Comparison of ENCODE assay signal across 10 cellular contexts in genomic region chr2:171320208-171320621, GRCh38.
A peak's percentile ranks its signal among the peaks of the same experiment; 100 is the strongest.
DNase-seq lines count a peak whose midpoint lies in the region; ATAC-seq, FAIRE-seq and TF ChIP-seq lines count a peak whose summit lies in the region.
"Had no signal": no experiment of that assay in that cellular context is flagged by ENCODE, and none has a peak within 500 bp of the region (broad histone marks: within the 10 kb centered on the region; RNA-seq: fewer than 3 reads in every experiment).

No MANE protein-coding gene starts in this region.

- H3K79me2 ChIP-seq in GM12878 (ENCODE audit: control insufficient read depth, insufficient read depth, low read length), result peaks cover 27% of the 10 kb centered on the region

- peaks cover 83% of the 10 kb centered on the region for H3K4me1 ChIP-seq in GM12878 (ENCODE audit: control insufficient read depth, insufficient read depth, low read length)
- peaks cover 15% of the 10 kb centered on the region for H3K4me1 ChIP-seq in CD8-positive, alpha-beta memory T cell (ENCODE audit: insufficient read depth, low read length)
- no peaks in the 10 kb centered on the region for H3K4me1 ChIP-seq in gastrocnemius medialis

- no peak overlapping the region for H3K4me3 Mint-ChIP-seq in MCF 10A (ENCODE audit: unreplicated experiment)
- H3K4me3 Mint-ChIP-seq in CD8-positive, alpha-beta memory T cell, result peak overlapping the region in 1 of 7 donors; percentile 85

- no peaks in the 10 kb centered on the region for H3K9me3 Mint-ChIP-seq in MCF 10A (ENCODE audit: unreplicated experiment)
- H3K9me3 Mint-ChIP-seq in CD8-positive, alpha-beta memory T cell, result no peaks in the 10 kb centered on the region

- no peak for FAIRE-seq in GM12878 (lab: Jason Lieb, UNC)

- no peak overlapping the region for H3K27ac Mint-ChIP-seq in MCF 10A (ENCODE audit: low read depth, unreplicated experiment)
- H3K27ac Mint-ChIP-seq in CD8-positive, alpha-beta memory T cell, result peak overlapping the region in 2 of 8 donors; percentile 78 to 86

- H3K27me3 Mint-ChIP-seq in MCF 10A (ENCODE audit: insufficient read depth, unreplicated experiment), result no peaks in the 10 kb centered on the region
- no peaks in the 10 kb centered on the region for H3K27me3 Mint-ChIP-seq in CD8-positive, alpha-beta memory T cell

- TF ChIP-seq POLR2A in GM12878 (IDR thresholded peaks at IDR 0.05; ENCODE audit: low read depth, low read length) (peak; percentile 50), gastrocnemius medialis (IDR thresholded peaks at IDR 0.05) (no peak)

- H3K27me3 ChIP-seq in GM12878 (replicated peaks in 1 of 2; ENCODE audit: control insufficient read depth in 2 of 2, insufficient read depth in 2 of 2, low read length in 1 of 2) (no peaks in the 10 kb centered on the region), gastrocnemius medialis (no peaks in the 10 kb centered on the region)
- no peaks in the 10 kb centered on the region for H3K27me3 ChIP-seq in CD8-positive, alpha-beta memory T cell (ENCODE audit: insufficient read depth, low read length, poor library complexity, severe bottlenecking)

- TF ChIP-seq EP300 in GM12878 (IDR thresholded peaks at IDR 0.05; ENCODE audit: borderline replicate concordance in 1 of 2, control insufficient read depth in 1 of 2, low read depth in 2 of 2, low read length in 2 of 2), result peak in 1 of 2 experiments; percentile 12; a peak in 1 of 4 replicates

- H3K4me2 ChIP-seq in GM12878 (ENCODE audit: control insufficient read depth, insufficient read depth), result peak overlapping the region; percentile 62; the same call in 1 of the 2 replicates

- BruUV-seq in GM12878 (replicated peaks; lab: Mats Ljungman, UMichigan) (no TSS peak), MCF 10A (replicated peaks; lab: Mats Ljungman, UMichigan) (no TSS peak)

- intact Hi-C loops in GM12878 (cut with micrococcal nuclease; ENCODE audit: unreplicated experiment), result loop anchor here (1.0 to 10.0 kb wide), 5 partner anchors 15 to 348 kb away; partner anchors contain the start of genes CYBRD1 and METTL8
- intact Hi-C loops in MCF 10A (cut with micrococcal nuclease), result no loop called here
- intact Hi-C loops in gastrocnemius medialis (cut with DNase I; ENCODE audit: low total_unique reads), result no loop called here

- RAD21 ChIA-PET in GM12878 (lab: Charles Lee; ENCODE audit: unreplicated experiment), result interaction anchor here (1.3 to 14.6 kb wide), 18 partner anchors 13 to 164 kb away, joined by 3 to 215 read pairs (median 12); partner anchors contain the start of genes METTL8 and TLK1

- no peaks in the 10 kb centered on the region for H3K9me3 ChIP-seq in GM12878 (replicated peaks; ENCODE audit: control insufficient read depth, insufficient read depth, low read length)
- no peaks in the 10 kb centered on the region for H3K9me3 ChIP-seq in CD8-positive, alpha-beta memory T cell (ENCODE audit: low read length)
- H3K9me3 ChIP-seq in gastrocnemius medialis, result no peaks in the 10 kb centered on the region

- H3K4me3 ChIP-seq in GM12878 (peak overlapping the region; percentile 19; the same call in 1 of the 2 replicates), gastrocnemius medialis (no peak overlapping the region)
- H3K4me3 ChIP-seq in CD8-positive, alpha-beta memory T cell (ENCODE audit: low read length), result no peak overlapping the region

- POLR2A ChIA-PET in GM12878 (lab: Charles Lee) (interaction anchor here (0.5 to 12.0 kb wide), 8 partner anchors 10 to 348 kb away, joined by 3 to 168 read pairs (median 18); partner anchors contain the start of gene TLK1), MCF 10A (lab: Yijun Ruan, JAX) (interaction anchor here (0.7 to 1.1 kb wide), 2 partner anchors 10 to 40 kb away, joined by 3 read pairs; no protein-coding TSS in a partner anchor)
- POLR2A ChIA-PET in CD8-positive, alpha-beta memory T cell (lab: Charles Lee), result no interaction called here

- no peak overlapping the region for H2AFZ ChIP-seq in GM12878 (ENCODE audit: control insufficient read depth, low read depth, low read length)

- H3K36me3 Mint-ChIP-seq in MCF 10A (ENCODE audit: insufficient read depth, unreplicated experiment), result peaks cover 59% of the 10 kb centered on the region
- peaks cover 6 to 14% (median 11%) of the 10 kb centered on the region in 3 donors for H3K36me3 Mint-ChIP-seq in CD8-positive, alpha-beta memory T cell

- SMC1A ChIA-PET in GM12878 (lab: Charles Lee; ENCODE audit: uncharacterized antibody, unreplicated experiment), result interaction anchor here (0.6 to 18.9 kb wide), 24 partner anchors 9 to 233 kb away, joined by 3 to 273 read pairs (median 8); partner anchors contain the start of genes DCAF17, METTL8 and TLK1

- H3K27ac ChIP-seq in GM12878 (ENCODE audit: control insufficient read depth, insufficient read depth), result peak overlapping the region; percentile 100
- H3K27ac ChIP-seq in CD8-positive, alpha-beta memory T cell (ENCODE audit: low read depth, low read length), result no peak overlapping the region
- H3K27ac ChIP-seq in gastrocnemius medialis, result no peak overlapping the region
- H3K27ac ChIP-seq: epithelial cell of prostate had no signal

- no peaks in the 10 kb centered on the region for H3K4me1 Mint-ChIP-seq in MCF 10A (ENCODE audit: insufficient read depth, unreplicated experiment)
- peaks cover 36 to 59% (median 57%) of the 10 kb centered on the region in 3 donors for H3K4me1 Mint-ChIP-seq in CD8-positive, alpha-beta memory T cell

- H4K20me1 ChIP-seq in GM12878 (ENCODE audit: control insufficient read depth, insufficient read depth), result no peaks in the 10 kb centered on the region

- under 1% methylated on average over 5 of the region's 5 CpGs for WGBS in GM12878 (ENCODE audit: insufficient coverage, insufficient replicate concordance, low lambda C conversion rate, missing lambda C conversion rate)

- in situ Hi-C loops in GM12878 (cut with MboI) (loop anchor here (5.0 kb wide), 1 partner anchor 97 kb away; no protein-coding TSS in a partner anchor), gastrocnemius medialis (cut with MboI; ENCODE audit: low sequenced_read_pairs in 4 of 4) (no loop called here)

- TF ChIP-seq CTCF in GM12878 (IDR thresholded peaks at IDR 0.05 in 2 of 3, conservative IDR thresholded peaks at IDR 0.05 in 1 of 3; ENCODE audit: control insufficient read depth in 2 of 3, extremely low read depth in 1 of 3, insufficient read depth in 1 of 3, low read depth in 3 of 3, low read length in 3 of 3) (peak; percentile 29 to 38 (median 36); a peak in 4 of 6 replicates), MCF 10A (IDR thresholded peaks at IDR 0.05; ENCODE audit: unreplicated experiment) (no peak), gastrocnemius medialis (IDR thresholded peaks at IDR 0.05 in 4 of 5, conservative IDR thresholded peaks at IDR 0.05 in 1 of 5) (no peak)

- CTCF ChIA-PET in GM12878 (lab: Yijun Ruan, JAX) (interaction anchor here (0.7 to 11.3 kb wide), 13 partner anchors 12 to 233 kb away, joined by 3 to 110 read pairs (median 5); partner anchors contain the start of gene TLK1), MCF 10A (lab: Yijun Ruan, JAX) (interaction anchor here (0.7 to 1.5 kb wide), 2 partner anchors 96 to 161 kb away, joined by 4 read pairs; no protein-coding TSS in a partner anchor)
- CTCF ChIA-PET in CD8-positive, alpha-beta memory T cell (lab: Charles Lee), result no interaction called here

- H3K9ac ChIP-seq in GM12878 (ENCODE audit: control insufficient read depth, insufficient read depth, low read length), result peak overlapping the region; percentile 89

- TF ChIP-seq RAD21 in GM12878 (IDR thresholded peaks at IDR 0.05; ENCODE audit: insufficient read depth, low read depth, low read length), result peak; percentile 62

- peak; percentile 95 for DNase-seq in GM12878 (ENCODE audit: low read depth, low spot score)
- DNase-seq in HT-29 (ENCODE audit: low spot score), result no peak
- no peak for DNase-seq in MCF 10A (ENCODE audit: unreplicated experiment)
- no peak for DNase-seq in CD8-positive, alpha-beta memory T cell
- DNase-seq in gastrocnemius medialis, result no peak

- peak; percentile 44 for ATAC-seq in GM18498 (IDR thresholded peaks at IDR 0.05; ENCODE audit: unreplicated experiment)
- ATAC-seq in GM19452 (IDR thresholded peaks at IDR 0.05; ENCODE audit: unreplicated experiment), result peak; percentile 28
- ATAC-seq in HG03135 (IDR thresholded peaks at IDR 0.05; ENCODE audit: unreplicated experiment), result peak; percentile 42
- ATAC-seq in GM12878, result peak; percentile 56
- ATAC-seq in gastrocnemius medialis, result no peak
- ATAC-seq: Right ventricle myocardium inferior had no signal

- 0 out of 4 replicates have a peak, but pooled peaks cover 0 to 3% of the 10 kb centered on the region in 2 experiments for H3K36me3 ChIP-seq in GM12878 (ENCODE audit: control insufficient read depth in 2 of 2, insufficient read depth in 2 of 2, low read length in 1 of 2)
- H3K36me3 ChIP-seq in CD8-positive, alpha-beta memory T cell (ENCODE audit: insufficient read depth, low read length), result no peaks in the 10 kb centered on the region
- H3K36me3 ChIP-seq in gastrocnemius medialis, result peaks cover 0 to 7% of the 10 kb centered on the region in 2 donors

TF ChIP-seq in GM12878, 131 proteins besides CTCF, POLR2A, EP300 and RAD21 (continues in another document):
- peak; percentile 61; the same call in 1 of the 2 replicates for TF ChIP-seq MEF2A (IDR thresholded peaks at IDR 0.05; ENCODE audit: insufficient read depth, low read depth, low read length)
- TF ChIP-seq, protein P1, sequence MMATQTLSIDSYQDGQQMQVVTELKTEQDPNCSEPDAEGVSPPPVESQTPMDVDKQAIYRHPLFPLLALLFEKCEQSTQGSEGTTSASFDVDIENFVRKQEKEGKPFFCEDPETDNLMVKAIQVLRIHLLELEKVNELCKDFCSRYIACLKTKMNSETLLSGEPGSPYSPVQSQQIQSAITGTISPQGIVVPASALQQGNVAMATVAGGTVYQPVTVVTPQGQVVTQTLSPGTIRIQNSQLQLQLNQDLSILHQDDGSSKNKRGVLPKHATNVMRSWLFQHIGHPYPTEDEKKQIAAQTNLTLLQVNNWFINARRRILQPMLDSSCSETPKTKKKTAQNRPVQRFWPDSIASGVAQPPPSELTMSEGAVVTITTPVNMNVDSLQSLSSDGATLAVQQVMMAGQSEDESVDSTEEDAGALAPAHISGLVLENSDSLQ (IDR thresholded peaks at IDR 0.05), result peak; percentile 84
- TF ChIP-seq, protein P2, sequence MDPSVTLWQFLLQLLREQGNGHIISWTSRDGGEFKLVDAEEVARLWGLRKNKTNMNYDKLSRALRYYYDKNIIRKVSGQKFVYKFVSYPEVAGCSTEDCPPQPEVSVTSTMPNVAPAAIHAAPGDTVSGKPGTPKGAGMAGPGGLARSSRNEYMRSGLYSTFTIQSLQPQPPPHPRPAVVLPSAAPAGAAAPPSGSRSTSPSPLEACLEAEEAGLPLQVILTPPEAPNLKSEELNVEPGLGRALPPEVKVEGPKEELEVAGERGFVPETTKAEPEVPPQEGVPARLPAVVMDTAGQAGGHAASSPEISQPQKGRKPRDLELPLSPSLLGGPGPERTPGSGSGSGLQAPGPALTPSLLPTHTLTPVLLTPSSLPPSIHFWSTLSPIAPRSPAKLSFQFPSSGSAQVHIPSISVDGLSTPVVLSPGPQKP (IDR thresholded peaks at IDR 0.05; ENCODE audit: low read depth, low read length), result no peak

Comparison
In these comparisons a context has a peak if more than half of its experiments do, and no peak if none do; other contexts are left out.
1. ATAC-seq: peak in GM18498 (single experiment), GM19452 (single experiment), HG03135 (single experiment) and GM12878 (single experiment); none in gastrocnemius medialis (0 of 2).
2. CTCF ChIP-seq: peak in GM12878 (3 of 3); none in MCF 10A (single experiment) and gastrocnemius medialis (0 of 5).